23 cellular contexts compared by ENCODE assay signal in genomic region chr5:136213919-136214493, GRCh38. TPM values are rescaled to one million over a fixed set of nuclear protein-coding genes. Genes with fewer than 3 reads are reported as not detected.
"Had no signal": no experiment of that assay in that cellular context is flagged by ENCODE, and none has a peak within 500 bp of the region (broad histone marks: within the 10 kb centered on the region; RNA-seq: fewer than 3 reads in every experiment).

No MANE protein-coding gene starts in this region.

- H3K4me3 ChIP-seq: esophagus muscularis mucosa, heart left ventricle, mucosa of descending colon, suprapubic skin, tibial artery, upper lobe of left lung, vagina had no signal

- H3K27ac ChIP-seq: epithelial cell of prostate, esophagus muscularis mucosa, heart left ventricle, suprapubic skin, tibial artery, upper lobe of left lung, vagina had no signal

- H3K9me3 ChIP-seq: esophagus muscularis mucosa, heart left ventricle, mucosa of descending colon, suprapubic skin, tibial artery, upper lobe of left lung, vagina had no signal

- H3K27me3 ChIP-seq: upper lobe of left lung, vagina had no signal

- H3K36me3 ChIP-seq: esophagus muscularis mucosa, heart left ventricle, suprapubic skin, tibial artery, upper lobe of left lung, vagina had no signal

- ATAC-seq: effector memory CD8-positive, alpha-beta T cell; heart left ventricle; mucosa of descending colon; naive thymus-derived CD8-positive, alpha-beta T cell; stimulated activated effector memory CD8-positive, alpha-beta T cell treated with anti-CD3 and anti-CD28 coated beads, Interleukin-12 subunit alpha, Interleukin-12 subunit beta, amount 100 ng/mL, for 72 hours; stimulated activated naive CD8-positive, alpha-beta T cell treated with anti-CD3 and anti-CD28 coated beads, Interleukin-15, Interleukin-2, amounts not matched to agents 100 U/mL and 50 U/mL, for 24 hours had no signal

- H3K4me1 ChIP-seq: esophagus muscularis mucosa, heart left ventricle, suprapubic skin, tibial artery, upper lobe of left lung, vagina had no signal

- DNase-seq: effector memory CD8-positive, alpha-beta T cell; heart left ventricle; hippocampal formation; mucosa of descending colon; naive thymus-derived CD8-positive, alpha-beta T cell; posterior cingulate gyrus; stimulated activated CD4-positive, alpha-beta T cell treated with anti-CD3 and anti-CD28 coated beads, Interleukin-4, amount 100 ng/mL, for 1 hour; stimulated activated CD8-positive, alpha-beta memory T cell treated with anti-CD3 and anti-CD28 coated beads, Interleukin-4, amount 100 ng/mL, for 48 hours; stimulated activated naive CD8-positive, alpha-beta T cell treated with anti-CD3 and anti-CD28 coated beads, Interleukin-15, Interleukin-2, amounts not matched to agents 100 U/mL and 50 U/mL, for 24 hours; tibial artery had no signal

RNA-seq across cellular contexts. Expression of gene SMIM32, which starts 21.0 kb away (rescaled TPM):
- total RNA-seq: esophagus muscularis mucosa; glomerular endothelial cell; heart left ventricle; liver; lung microvascular endothelial cell; mesenteric fat pad; naive thymus-derived CD8-positive, alpha-beta T cell; neural crest cell; osteocyte; pulmonary artery endothelial cell; suprapubic skin; upper lobe of left lung; vagina had no signal
- polyA plus RNA-seq: heart left ventricle; naive thymus-derived CD8-positive, alpha-beta T cell had no signal
